In genomic region chr2:37636209-37637077, GRCh38 we compare ENCODE assay signal across 1 cellular context.
TF ChIP-seq lines count a peak whose summit lies in the region.

No MANE protein-coding gene starts in this region.

TF ChIP-seq in GM23338, 12 proteins besides CTCF, POLR2A, EP300 and RAD21 (continued from another document):
- TF ChIP-seq ZNF462 (CRISPR knock-in tag; IDR thresholded peaks at IDR 0.05) (no peak), NANOG (IDR thresholded peaks at IDR 0.05; ENCODE audit: borderline replicate concordance) (no peak), JUNB (IDR thresholded peaks at IDR 0.05; ENCODE audit: unreplicated experiment) (no peak), POLR2AphosphoS5 (IDR thresholded peaks at IDR 0.05; ENCODE audit: low read depth) (no peak), STAT1 (IDR thresholded peaks at IDR 0.05; ENCODE audit: unreplicated experiment) (no peak), CREB1 (CRISPR knock-in tag; IDR thresholded peaks at IDR 0.05; ENCODE audit: low read depth) (no peak)
